ENCODE assay signal across 17 cellular contexts in genomic region chr10:74194545-74194944, GRCh38. TPM values are rescaled to one million over a fixed set of nuclear protein-coding genes. Genes with fewer than 3 reads are reported as not detected.
DNase-seq lines count a peak whose midpoint lies in the region; ATAC-seq and FAIRE-seq lines count a peak whose summit lies in the region.
"Had no signal": no experiment of that assay in that cellular context is flagged by ENCODE, and none has a peak within 500 bp of the region (broad histone marks: within the 10 kb centered on the region; RNA-seq: fewer than 3 reads in every experiment).

No MANE protein-coding gene starts in this region.

- H3K27me3 ChIP-seq in SJCRH30 = no peaks in the 10 kb centered on the region
- H3K27me3 ChIP-seq: spleen had no signal

- peaks cover 14% of the 10 kb centered on the region for H3K36me3 Mint-ChIP-seq in activated T-helper 2 cell treated with anti-CD3 and anti-CD28 coated beads, Interferon-gamma antibody, Interleukin-2, Interleukin-4, amounts not matched to agents 10 μg/mL and 5 μg/mL and 100 μg/mL, durations not matched to agents 14 hours and 24 hours and 36 hours (ENCODE audit: low read depth)

- no peak for FAIRE-seq in frontal cortex (lab: Jason Lieb, UNC)
- FAIRE-seq: endothelial cell of umbilical vein, H1 had no signal

- peaks cover 39% of the 10 kb centered on the region for H3K4me1 Mint-ChIP-seq in activated T-helper 2 cell treated with anti-CD3 and anti-CD28 coated beads, Interferon-gamma antibody, Interleukin-2, Interleukin-4, amounts not matched to agents 10 μg/mL and 5 μg/mL and 100 μg/mL, durations not matched to agents 14 hours and 24 hours and 36 hours (ENCODE audit: low read depth)

- DNase-seq in A172 (ENCODE audit: low spot score) (peak; percentile 17), ELR (ENCODE audit: low read depth) (peak; percentile 74), fibroblast of peridontal ligament (ENCODE audit: extremely low read depth) (peak; percentile 72), SJCRH30 (no peak), frontal cortex (ENCODE audit: low spot score in 2 of 2) (no peak), middle frontal gyrus (ENCODE audit: extremely low spot score, low spot score) (no peak)
- DNase-seq in activated T-helper 2 cell treated with anti-CD3 and anti-CD28 coated beads, Interferon-gamma antibody, Interleukin-2, Interleukin-4, amounts not matched to agents 10 μg/mL and 5 μg/mL and 100 μg/mL, durations not matched to agents 14 hours and 24 hours and 36 hours (ENCODE audit: low spot score) = no peak
- DNase-seq: activated effector memory CD4-positive, alpha-beta T cell treated with anti-CD3 and anti-CD28 coated beads, Interleukin-2, amount 50 U/mL, for 16 hours; AML-193; KBM-7; left cardiac atrium; spleen; SW 1271 had no signal

- ATAC-seq in HG03460 (IDR thresholded peaks at IDR 0.05; ENCODE audit: unreplicated experiment) = no peak

- H3K27ac ChIP-seq in SJCRH30 = no peak overlapping the region
- H3K27ac ChIP-seq: parathyroid adenoma, spleen had no signal

- H3K27ac Mint-ChIP-seq in activated T-helper 2 cell treated with anti-CD3 and anti-CD28 coated beads, Interferon-gamma antibody, Interleukin-2, Interleukin-4, amounts not matched to agents 10 μg/mL and 5 μg/mL and 100 μg/mL, durations not matched to agents 14 hours and 24 hours and 36 hours = peak overlapping the region; percentile 4

- H3K4me3 Mint-ChIP-seq in activated T-helper 2 cell treated with anti-CD3 and anti-CD28 coated beads, Interferon-gamma antibody, Interleukin-2, Interleukin-4, amounts not matched to agents 10 μg/mL and 5 μg/mL and 100 μg/mL, durations not matched to agents 14 hours and 24 hours and 36 hours (ENCODE audit: low read depth) = no peak overlapping the region

- intact Hi-C loops in activated T-helper 2 cell treated with anti-CD3 and anti-CD28 coated beads, Interferon-gamma antibody, Interleukin-2, Interleukin-4, amounts not matched to agents 10 μg/mL and 5 μg/mL and 100 μg/mL, durations not matched to agents 14 hours and 24 hours and 36 hours (cut with micrococcal nuclease) = loop anchor here (5.0 kb wide), 1 partner anchor 42 kb away; the partner anchor contains the start of genes ADK and AP3M1

- H3K9me3 Mint-ChIP-seq in activated T-helper 2 cell treated with anti-CD3 and anti-CD28 coated beads, Interferon-gamma antibody, Interleukin-2, Interleukin-4, amounts not matched to agents 10 μg/mL and 5 μg/mL and 100 μg/mL, durations not matched to agents 14 hours and 24 hours and 36 hours = peaks cover 4% of the 10 kb centered on the region

- peaks cover 8% of the 10 kb centered on the region for H3K4me1 ChIP-seq in SJCRH30
- H3K4me1 ChIP-seq: parathyroid adenoma had no signal

- H3K27me3 Mint-ChIP-seq in activated T-helper 2 cell treated with anti-CD3 and anti-CD28 coated beads, Interferon-gamma antibody, Interleukin-2, Interleukin-4, amounts not matched to agents 10 μg/mL and 5 μg/mL and 100 μg/mL, durations not matched to agents 14 hours and 24 hours and 36 hours (ENCODE audit: low read depth) = no peaks in the 10 kb centered on the region

- H3K36me3 ChIP-seq in SJCRH30 = no peaks in the 10 kb centered on the region
- H3K36me3 ChIP-seq: spleen had no signal

- H3K9me3 ChIP-seq in SJCRH30 (replicated peaks) = no peaks in the 10 kb centered on the region
- H3K9me3 ChIP-seq: spleen had no signal

- no peak overlapping the region for H3K4me3 ChIP-seq in SJCRH30
- H3K4me3 ChIP-seq: spleen had no signal

RNA-seq across cellular contexts. Expression of gene ADK, which starts 43.5 kb away (rescaled TPM):
- total RNA-seq in A172 (2014; rRNA removed; shearing (Covaris generic)) = 51.4 and 52.5 TPM in 2 replicates
- total RNA-seq in activated T-helper 2 cell treated with anti-CD3 and anti-CD28 coated beads, Interferon-gamma antibody, Interleukin-2, Interleukin-4, amounts not matched to agents 10 μg/mL and 5 μg/mL and 100 μg/mL, durations not matched to agents 14 hours and 24 hours and 36 hours = 64.2 and 64.5 TPM in 2 replicates
- 42.7 and 48.6 TPM in 2 replicates for total RNA-seq in SJCRH30 (2014; rRNA removed; shearing (Covaris generic))
- 25.3 TPM for total RNA-seq in frontal cortex

RNA-seq across cellular contexts. Expression of gene AP3M1, which starts 43.9 kb away (rescaled TPM):
- total RNA-seq in A172 (2014; rRNA removed; shearing (Covaris generic)) = 49.1 and 56.8 TPM in 2 replicates
- 46.0 and 46.9 TPM in 2 replicates for total RNA-seq in activated T-helper 2 cell treated with anti-CD3 and anti-CD28 coated beads, Interferon-gamma antibody, Interleukin-2, Interleukin-4, amounts not matched to agents 10 μg/mL and 5 μg/mL and 100 μg/mL, durations not matched to agents 14 hours and 24 hours and 36 hours
- 42.1 and 43.1 TPM in 2 replicates for total RNA-seq in SJCRH30 (2014; rRNA removed; shearing (Covaris generic))
- total RNA-seq in frontal cortex = 31.0 TPM

Comparison
In these comparisons a context has a peak if more than half of its experiments do, and no peak if none do; other contexts are left out.
1. DNase-seq: peak in A172 (single experiment), ELR (single experiment) and fibroblast of peridontal ligament (single experiment); none in activated T-helper 2 cell treated with anti-CD3 and anti-CD28 coated beads, Interferon-gamma antibody, Interleukin-2, Interleukin-4, amounts not matched to agents 10 μg/mL and 5 μg/mL and 100 μg/mL, durations not matched to agents 14 hours and 24 hours and 36 hours (single experiment), SJCRH30 (0 of 2), frontal cortex (0 of 2) and middle frontal gyrus (single experiment).